ENCODE assay signal across 8 cellular contexts in the genomic region with DNA sequence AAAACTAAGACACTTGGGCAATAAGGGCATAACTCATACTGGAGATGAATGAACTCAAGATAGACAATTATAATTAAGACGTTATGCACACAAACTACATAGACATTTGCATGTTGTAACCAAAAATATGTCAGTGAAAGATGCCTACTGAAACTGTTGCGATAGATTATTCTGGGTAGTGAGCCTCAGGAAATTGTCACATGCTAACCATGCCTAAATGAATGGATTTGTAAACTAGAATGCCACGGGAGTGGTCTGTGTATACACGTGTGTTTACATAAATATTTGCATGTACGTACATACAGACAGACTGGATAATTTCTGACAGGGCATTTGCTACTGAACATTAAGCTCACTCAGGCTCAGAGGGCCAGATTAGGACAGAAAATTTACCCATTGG. TPM values are rescaled to one million over a fixed set of nuclear protein-coding genes. Genes with fewer than 3 reads are reported as not detected.
DNase-seq lines count a peak whose midpoint lies in the region; ATAC-seq and TF ChIP-seq lines count a peak whose summit lies in the region.

No MANE protein-coding gene starts in this region.

- peak overlapping the region; percentile 99 for H3K4me3 Mint-ChIP-seq in neural crest cell

- TF ChIP-seq CTCF in SU-DHL-6 (IDR thresholded peaks at IDR 0.05; ENCODE audit: insufficient read depth, low read length, poor library complexity, severe bottlenecking) (no peak), neural crest cell (conservative IDR thresholded peaks at IDR 0.05) (no peak)

- no peaks in the 10 kb centered on the region for H3K9me3 ChIP-seq in GM23248 (ENCODE audit: low read depth)
- no peaks in the 10 kb centered on the region for H3K9me3 ChIP-seq in SU-DHL-6 (ENCODE audit: insufficient read depth, low read length)

- H3K4me3 ChIP-seq in GM23248: no peak overlapping the region
- no peak overlapping the region for H3K4me3 ChIP-seq in SU-DHL-6 (ENCODE audit: insufficient read depth, low read length, poor library complexity, severe bottlenecking)
- no peak overlapping the region for H3K4me3 ChIP-seq in H7 (ENCODE audit: insufficient read depth, low read depth, low read length)

- H3K9ac ChIP-seq in GM23248 (no peak overlapping the region), SU-DHL-6 (ENCODE audit: low read length) (no peak overlapping the region)

- H3K27me3 ChIP-seq in GM23248 (replicated peaks; ENCODE audit: insufficient read depth) (no peaks in the 10 kb centered on the region), SU-DHL-6 (ENCODE audit: low read length) (no peaks in the 10 kb centered on the region), H7 (ENCODE audit: control insufficient read depth, insufficient read depth, low read length) (peaks cover 11% of the 10 kb centered on the region)

- H3K36me3 Mint-ChIP-seq in neural crest cell (ENCODE audit: low read depth): peaks cover 7% of the 10 kb centered on the region

- H4K20me1 ChIP-seq in GM23248 (ENCODE audit: insufficient read depth) (no peaks in the 10 kb centered on the region), SU-DHL-6 (ENCODE audit: low read depth, low read length) (no peaks in the 10 kb centered on the region)

- H3K4me2 ChIP-seq in GM23248 (ENCODE audit: unreplicated experiment): no peak overlapping the region
- H3K4me2 ChIP-seq in SU-DHL-6 (ENCODE audit: low read depth, low read length, poor library complexity, severe bottlenecking): peak overlapping the region; percentile 18

- peaks cover 8% of the 10 kb centered on the region; the same call in 1 of the 2 replicates for H3K36me3 ChIP-seq in GM23248 (ENCODE audit: low read depth)
- H3K36me3 ChIP-seq in SU-DHL-6 (ENCODE audit: low read length): 0 out of 2 replicates have a peak, but pooled peaks cover 3% of the 10 kb centered on the region
- no peaks in the 10 kb centered on the region for H3K36me3 ChIP-seq in H7 (replicated peaks; ENCODE audit: control insufficient read depth, insufficient read depth, low read length)

- H3K4me1 ChIP-seq in GM23248 (ENCODE audit: insufficient read depth): no peaks in the 10 kb centered on the region

- peaks cover 16% of the 10 kb centered on the region for H3K4me1 Mint-ChIP-seq in neural crest cell

- H3F3A ChIP-seq in GM23248 (ENCODE audit: insufficient read depth) (peaks cover 14% of the 10 kb centered on the region; the same call in 1 of the 2 replicates), SU-DHL-6 (ENCODE audit: insufficient read depth) (peaks cover 4% of the 10 kb centered on the region; the same call in 1 of the 2 replicates)

- H3K27me3 Mint-ChIP-seq in neural crest cell (ENCODE audit: low read depth): no peaks in the 10 kb centered on the region

- WGBS in GM23248 (ENCODE audit: low coverage in 1 of 2, low lambda C conversion rate in 2 of 2, missing lambda C conversion rate in 2 of 2), 2 experiments: 57 to 60% methylated on average over 5 of the region's 5 CpGs

- ATAC-seq in HG02840 (IDR thresholded peaks at IDR 0.05; ENCODE audit: low FRiP score, unreplicated experiment): no peak

- H3K9me3 Mint-ChIP-seq in neural crest cell: peaks cover 3% of the 10 kb centered on the region

- H2AFZ ChIP-seq in GM23248 (peak overlapping the region; percentile 97), SU-DHL-6 (ENCODE audit: low read depth, low read length, severe bottlenecking) (peak overlapping the region; percentile 37)

- H3K27ac Mint-ChIP-seq in neural crest cell (ENCODE audit: unreplicated experiment): no peak overlapping the region

- H3K79me2 ChIP-seq in GM23248 (ENCODE audit: insufficient read depth) (no peaks in the 10 kb centered on the region), SU-DHL-6 (ENCODE audit: insufficient read depth, low read length) (no peaks in the 10 kb centered on the region)

- H3K9me2 ChIP-seq in GM23248 (ENCODE audit: insufficient read depth): no peaks in the 10 kb centered on the region
- no peaks in the 10 kb centered on the region for H3K9me2 ChIP-seq in SU-DHL-6 (replicated peaks; ENCODE audit: insufficient read depth, low read length)

- DNase-seq in SIG-M5 treated with dmso at 0.1 percent for 504 hours (lab: John Stamatoyannopoulos, UW; ENCODE audit: unreplicated experiment): peak; percentile 6
- no peak for DNase-seq in SIG-M5 (lab: John Stamatoyannopoulos, UW)
- DNase-seq in GM23248: no peak
- no peak for DNase-seq in neural crest cell (ENCODE audit: low read depth, low spot score)
- DNase-seq in H7: no peak
- DNase-seq in iPS-NIHi7 (ENCODE audit: extremely low spot score): no peak

- H3K27ac ChIP-seq in GM23248: no peak overlapping the region
- no peak overlapping the region for H3K27ac ChIP-seq in SU-DHL-6 (ENCODE audit: low read depth, low read length)

- in situ Hi-C loops in GM23248 (cut with MboI): no loop called here

RNA-seq across cellular contexts. Expression of gene NIPSNAP3B, which starts 1.2 kb away (rescaled TPM):
- total RNA-seq in GM23248 (2014; rRNA removed; shearing (Covaris generic)): 0.54 and 5.9 TPM in 2 replicates
- polyA plus RNA-seq in GM23248 (2016; fragmentation: Nextera tagmentation; extraction: Ambion mirVana): 1.6 and 2.1 TPM in 2 replicates
- 3.8 TPM in 2 replicates for total RNA-seq in neural crest cell
- 0.59 and 0.81 TPM in 2 replicates for total RNA-seq in H7 (2014; rRNA removed; shearing (Covaris generic))

RNA-seq across cellular contexts. Expression of gene NIPSNAP3A, which starts 17.7 kb away (rescaled TPM):
- total RNA-seq in GM23248 (2014; rRNA removed; shearing (Covaris generic)): 52.6 and 55.3 TPM in 2 replicates
- polyA plus RNA-seq in GM23248 (2016; fragmentation: Nextera tagmentation; extraction: Ambion mirVana): 64.2 and 66.2 TPM in 2 replicates
- total RNA-seq in neural crest cell: 14.6 and 14.9 TPM in 2 replicates
- 19.0 and 20.4 TPM in 2 replicates for total RNA-seq in H7 (2014; rRNA removed; shearing (Covaris generic))
